In genomic region chr20:4607287-4607713, GRCh38 we compare ENCODE assay signal across 1 cellular context.
TF ChIP-seq lines count a peak whose summit lies in the region.

No MANE protein-coding gene starts in this region.

TF ChIP-seq in GM12878, 131 proteins besides CTCF, POLR2A, EP300 and RAD21 (continued from another document and continues in another):
- TF ChIP-seq CEBPZ (IDR thresholded peaks at IDR 0.05; ENCODE audit: low read depth, low read length) (no peak), ZBTB33 (IDR thresholded peaks at IDR 0.05) (no peak), ZNF592 (IDR thresholded peaks at IDR 0.05) (0 out of 2 replicates have a peak, but pooled peaks have one; percentile 4), RAD51 (IDR thresholded peaks at IDR 0.05) (no peak), SMAD1 (IDR thresholded peaks at IDR 0.05; ENCODE audit: low read depth, partially characterized antibody) (no peak), STAT1 (conservative IDR thresholded peaks at IDR 0.05) (0 out of 2 replicates have a peak, but pooled peaks have one; percentile 70), ZSCAN29 (IDR thresholded peaks at IDR 0.05) (peak; percentile 64; the same call in 1 of the 2 replicates), SUZ12 (IDR thresholded peaks at IDR 0.05; ENCODE audit: unreplicated experiment) (no peak), ZBTB40 (IDR thresholded peaks at IDR 0.05; ENCODE audit: borderline replicate concordance) (no peak), NRF1 (conservative IDR thresholded peaks at IDR 0.05; ENCODE audit: low read depth, low read length) (no peak), CUX1 (IDR thresholded peaks at IDR 0.05; ENCODE audit: insufficient replicate concordance, low read depth, low read length) (no peak), BHLHE40 (IDR thresholded peaks at IDR 0.05; ENCODE audit: borderline replicate concordance in 1 of 2, low read depth in 2 of 2, low read length in 1 of 2) (no peak), ATF3 (IDR thresholded peaks at IDR 0.05; ENCODE audit: borderline replicate concordance, extremely low read depth, low read depth, low read length) (no peak), CREB1 (IDR thresholded peaks at IDR 0.05; ENCODE audit: low read depth) (no peak), NBN (IDR thresholded peaks at IDR 0.05) (0 out of 2 replicates have a peak, but pooled peaks have one; percentile 42), BCL3 (IDR thresholded peaks at IDR 0.05; ENCODE audit: borderline replicate concordance, insufficient read depth, low read depth, low read length, poor library complexity, severe bottlenecking) (no peak), SP1 (IDR thresholded peaks at IDR 0.05; ENCODE audit: low read depth, low read length) (no peak), ATF7 (IDR thresholded peaks at IDR 0.05; ENCODE audit: low read depth) (no peak; the same call in 1 of the 2 replicates), SKIL (IDR thresholded peaks at IDR 0.05; ENCODE audit: low read depth, poor library complexity, severe bottlenecking) (no peak), MLLT1 (IDR thresholded peaks at IDR 0.05) (0 out of 2 replicates have a peak, but pooled peaks have one; percentile 47), CBX3 (IDR thresholded peaks at IDR 0.05; ENCODE audit: borderline replicate concordance, low read depth) (no peak), ZBED1 (IDR thresholded peaks at IDR 0.05; ENCODE audit: borderline replicate concordance) (no peak), KAT2A (conservative IDR thresholded peaks at IDR 0.05; ENCODE audit: control insufficient read depth, low read depth, low read length) (no peak), BCL11A (IDR thresholded peaks at IDR 0.05; ENCODE audit: low read depth, low read length) (no peak), YBX1 (IDR thresholded peaks at IDR 0.05) (no peak)
